Comparison of ENCODE assay signal across 14 cellular contexts in genomic region chrX:83416273-83416672, GRCh38.
A peak's percentile ranks its signal among the peaks of the same experiment; 100 is the strongest.
DNase-seq lines count a peak whose midpoint lies in the region; ATAC-seq and TF ChIP-seq lines count a peak whose summit lies in the region.
"Had no signal": no experiment of that assay in that cellular context is flagged by ENCODE, and none has a peak within 500 bp of the region (broad histone marks: within the 10 kb centered on the region; RNA-seq: fewer than 3 reads in every experiment).

No MANE protein-coding gene starts in this region.

- intact Hi-C loops in MCF 10A (cut with micrococcal nuclease) (loop anchor here (1.0 to 2.0 kb wide), 5 partner anchors 407 to 1458 kb away; no protein-coding TSS in a partner anchor), breast epithelium (cut with DNase I; ENCODE audit: low total_unique reads) (no loop called here), tibial artery (cut with DNase I; ENCODE audit: low total_unique reads) (no loop called here)

- H3K4me1 Mint-ChIP-seq in MCF 10A (ENCODE audit: insufficient read depth, unreplicated experiment), result no peaks in the 10 kb centered on the region
- H3K4me1 Mint-ChIP-seq: memory B cell had no signal

- H3K4me3 ChIP-seq in breast epithelium, result no peak overlapping the region
- no peak overlapping the region for H3K4me3 ChIP-seq in epithelial cell of esophagus (ENCODE audit: low read length)
- no peak overlapping the region for H3K4me3 ChIP-seq in tibial artery
- H3K4me3 ChIP-seq: BLaER1, esophagus squamous epithelium, SK-N-MC had no signal

- no TSS peak for BruUV-seq in MCF 10A (replicated peaks; lab: Mats Ljungman, UMichigan)

- H3K36me3 ChIP-seq in breast epithelium (no peaks in the 10 kb centered on the region), tibial artery (no peaks in the 10 kb centered on the region)
- H3K36me3 ChIP-seq: BLaER1, esophagus squamous epithelium had no signal

- H3K9me3 Mint-ChIP-seq in MCF 10A (ENCODE audit: unreplicated experiment), result peaks cover 8% of the 10 kb centered on the region
- H3K9me3 Mint-ChIP-seq: memory B cell had no signal

- peaks cover 0 to under 1% of the 10 kb centered on the region in 2 donors for H3K27me3 ChIP-seq in breast epithelium
- H3K27me3 ChIP-seq in tibial artery, result no peaks in the 10 kb centered on the region
- H3K27me3 ChIP-seq: esophagus squamous epithelium had no signal

- no peaks in the 10 kb centered on the region for H3K36me3 Mint-ChIP-seq in MCF 10A (ENCODE audit: insufficient read depth, unreplicated experiment)
- H3K36me3 Mint-ChIP-seq: memory B cell had no signal

- no peak overlapping the region for H3K4me3 Mint-ChIP-seq in MCF 10A (ENCODE audit: unreplicated experiment)
- H3K4me3 Mint-ChIP-seq: memory B cell had no signal

- no peak for TF ChIP-seq POLR2A in breast epithelium (IDR thresholded peaks at IDR 0.05)

- no peak overlapping the region for H3K27ac Mint-ChIP-seq in MCF 10A (ENCODE audit: low read depth, unreplicated experiment)
- H3K27ac Mint-ChIP-seq: memory B cell had no signal

- no peak for ATAC-seq in HG02981 (IDR thresholded peaks at IDR 0.05; ENCODE audit: unreplicated experiment)

- H3K27me3 Mint-ChIP-seq in MCF 10A (ENCODE audit: insufficient read depth, unreplicated experiment), result no peaks in the 10 kb centered on the region
- H3K27me3 Mint-ChIP-seq: memory B cell had no signal

- no peaks in the 10 kb centered on the region for H3K4me1 ChIP-seq in breast epithelium
- no peaks in the 10 kb centered on the region for H3K4me1 ChIP-seq in tibial artery
- H3K4me1 ChIP-seq: BLaER1, esophagus squamous epithelium had no signal

- TF ChIP-seq CTCF in MCF 10A (IDR thresholded peaks at IDR 0.05; ENCODE audit: unreplicated experiment) (peak; percentile 52), breast epithelium (IDR thresholded peaks at IDR 0.05) (peak in 1 of 3 donors; percentile 26), epithelial cell of esophagus (IDR thresholded peaks at IDR 0.05; ENCODE audit: insufficient read depth, low read depth, low read length, missing control alignments) (peak; percentile 17), tibial artery (IDR thresholded peaks at IDR 0.05) (peak in 1 of 2 experiments; percentile 8)

- CTCF ChIA-PET in MCF 10A (lab: Yijun Ruan, JAX), result interaction anchor here (0.6 to 2.9 kb wide), 5 partner anchors 9 to 1212 kb away, joined by 3 to 10 read pairs (median 4); no protein-coding TSS in a partner anchor

- H3K9me3 ChIP-seq in breast epithelium (no peaks in the 10 kb centered on the region), tibial artery (no peaks in the 10 kb centered on the region)
- H3K9me3 ChIP-seq: esophagus squamous epithelium had no signal

- POLR2A ChIA-PET in MCF 10A (lab: Yijun Ruan, JAX), result no interaction called here

- H3K27ac ChIP-seq in breast epithelium (no peak overlapping the region), tibial artery (no peak overlapping the region)
- H3K27ac ChIP-seq: BLaER1, esophagus squamous epithelium, SK-N-MC had no signal

- DNase-seq in MCF 10A (ENCODE audit: unreplicated experiment) (peak; percentile 51), breast epithelium (ENCODE audit: low spot score in 2 of 2) (no peak), NCI-H1694 treated with DMSO at 0.1 percent for 48 hours (lab: John Stamatoyannopoulos, UW) (peak; percentile 0), epithelial cell of esophagus (ENCODE audit: low read depth) (peak; percentile 14), anterior cingulate cortex (lab: John Stamatoyannopoulos, UW) (no peak), tibial artery (no peak), NCI-H524 treated with DMSO at 0.1 percent for 48 hours (lab: John Stamatoyannopoulos, UW) (no peak)
- DNase-seq: aorta, esophagus squamous epithelium, NCI-H1436 treated with DMSO at 0.1 percent for 48 hours had no signal

Comparison
In these comparisons a context has a peak if more than half of its experiments do, and no peak if none do; other contexts are left out.
1. DNase-seq: peak in MCF 10A (single experiment), NCI-H1694 treated with DMSO at 0.1 percent for 48 hours (single experiment) and epithelial cell of esophagus (single experiment); none in breast epithelium (0 of 2), anterior cingulate cortex (0 of 58), tibial artery (0 of 2) and NCI-H524 treated with DMSO at 0.1 percent for 48 hours (single experiment).